In the genomic region with DNA sequence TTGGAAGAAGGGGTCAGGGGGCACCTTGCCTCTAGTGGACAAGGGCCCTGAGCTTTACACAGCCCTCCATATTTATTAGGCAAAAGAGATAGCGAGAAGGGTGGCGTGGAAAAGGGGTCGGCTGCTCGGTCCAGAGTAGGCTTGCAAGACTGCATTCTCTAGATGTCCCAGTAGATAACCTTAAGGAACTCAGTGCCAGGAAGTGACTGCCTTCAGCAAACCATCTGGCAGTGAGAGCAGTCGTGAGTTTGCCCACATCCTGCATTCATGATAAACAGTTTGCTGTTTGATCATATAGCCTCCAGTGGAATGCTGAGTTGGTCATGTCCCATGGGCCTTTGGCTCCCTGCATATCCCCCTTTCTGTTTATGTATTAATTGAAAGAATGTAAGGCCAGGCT, we compare ENCODE assay signal across 11 cellular contexts. TPM values are rescaled to one million over a fixed set of nuclear protein-coding genes. Genes with fewer than 3 reads are reported as not detected.
DNase-seq lines count a peak whose midpoint lies in the region; ATAC-seq and TF ChIP-seq lines count a peak whose summit lies in the region.
"Not testable (repeated sequence)": the region's sequence is repeated elsewhere in the genome, so short reads cannot be mapped to it uniquely, and the experiment has no call there.
"Had no signal": no experiment of that assay in that cellular context is flagged by ENCODE, and none has a peak within 500 bp of the region (broad histone marks: within the 10 kb centered on the region; RNA-seq: fewer than 3 reads in every experiment).

No MANE protein-coding gene starts in this region.

- H3K4me3 Mint-ChIP-seq in T-helper 2 cell treated with Interferon-gamma antibody and Interleukin-4, amounts not matched to agents 5 μg/mL and 100 μg/mL, for 36 hours, result peak overlapping the region; percentile 48
- peak overlapping the region; percentile 23 for H3K4me3 Mint-ChIP-seq in activated CD8-positive, alpha-beta T cell treated with anti-CD3 and anti-CD28 coated beads, Interleukin-2, amount 10 ng/mL, durations not matched to agents 7 days and 5 days
- not testable (repeated sequence) for H3K4me3 Mint-ChIP-seq in type B pancreatic cell

- not testable (repeated sequence) for H3K36me3 ChIP-seq in MG63; mesendoderm (ENCODE audit: control insufficient read depth, insufficient read depth, low read length)

- H3K4me1 Mint-ChIP-seq in T-helper 2 cell treated with Interferon-gamma antibody and Interleukin-4, amounts not matched to agents 5 μg/mL and 100 μg/mL, for 36 hours (ENCODE audit: low read depth), result peaks cover 31% of the 10 kb centered on the region
- H3K4me1 Mint-ChIP-seq in activated CD8-positive, alpha-beta T cell treated with anti-CD3 and anti-CD28 coated beads, Interleukin-2, amount 10 ng/mL, durations not matched to agents 7 days and 5 days (ENCODE audit: low read depth), result peaks cover 43% of the 10 kb centered on the region
- H3K4me1 Mint-ChIP-seq in type B pancreatic cell (ENCODE audit: unreplicated experiment), result not testable (repeated sequence)

- not testable (repeated sequence) for H3K79me1 ChIP-seq in mesendoderm (ENCODE audit: low read length)

- not testable (repeated sequence) for H3K9ac ChIP-seq in mesendoderm (ENCODE audit: low read length)

- DNase-seq in ELF-1 (ENCODE audit: low read depth, low spot score), result peak; percentile 27
- DNase-seq in MG63, result peak; percentile 53
- DNase-seq in T-helper 2 cell treated with Interferon-gamma antibody and Interleukin-4, amounts not matched to agents 5 μg/mL and 100 μg/mL, for 36 hours (ENCODE audit: low spot score), result peak; percentile 45
- peak; percentile 69 for DNase-seq in activated CD8-positive, alpha-beta T cell treated with anti-CD3 and anti-CD28 coated beads, Interleukin-2, amount 10 ng/mL, durations not matched to agents 7 days and 5 days
- peak; percentile 70 for DNase-seq in activated effector memory CD4-positive, alpha-beta T cell treated with anti-CD3 and anti-CD28 coated beads, Interleukin-2, amount 50 U/mL, for 16 hours
- peak; percentile 55 for DNase-seq in central memory CD4-positive, alpha-beta T cell
- DNase-seq in mesendoderm, result peak; percentile 7
- DNase-seq in type B pancreatic cell (ENCODE audit: extremely low spot score, unreplicated experiment), result not testable (repeated sequence)

- H3K79me2 ChIP-seq in mesendoderm (ENCODE audit: control insufficient read depth, insufficient read depth, low read length), result not testable (repeated sequence)

- not testable (repeated sequence) for H3K56ac ChIP-seq in mesendoderm (ENCODE audit: low read length)

- not testable (repeated sequence) for H2AK5ac ChIP-seq in mesendoderm (ENCODE audit: low read length)

- peak; percentile 82 for ATAC-seq in activated CD8-positive, alpha-beta T cell treated with anti-CD3 and anti-CD28 coated beads, Interleukin-2, amount 10 ng/mL, durations not matched to agents 7 days and 5 days

- not testable (repeated sequence) for H3K36me3 Mint-ChIP-seq in T-helper 2 cell treated with Interferon-gamma antibody and Interleukin-4, amounts not matched to agents 5 μg/mL and 100 μg/mL, for 36 hours (ENCODE audit: low read depth); type B pancreatic cell
- peaks cover 33% of the 10 kb centered on the region for H3K36me3 Mint-ChIP-seq in activated CD8-positive, alpha-beta T cell treated with anti-CD3 and anti-CD28 coated beads, Interleukin-2, amount 10 ng/mL, durations not matched to agents 7 days and 5 days (ENCODE audit: low read depth)

- H4K5ac ChIP-seq in mesendoderm (ENCODE audit: low read length), result not testable (repeated sequence)

- H3K23ac ChIP-seq in mesendoderm (ENCODE audit: low read length), result not testable (repeated sequence)

- H4K8ac ChIP-seq in mesendoderm (ENCODE audit: low read depth, low read length), result not testable (repeated sequence)

- not testable (repeated sequence) for H3K4me1 ChIP-seq in mesendoderm (ENCODE audit: control insufficient read depth, low read depth, low read length)

- POLR2A ChIA-PET in activated CD8-positive, alpha-beta T cell treated with anti-CD3 and anti-CD28 coated beads, Interleukin-2, amount 10 ng/mL, durations not matched to agents 7 days and 5 days (lab: Charles Lee), result interaction anchor here (0.6 kb wide), 1 partner anchor 175 kb away, joined by 3 read pairs; no protein-coding TSS in a partner anchor

- H3K27ac Mint-ChIP-seq in T-helper 2 cell treated with Interferon-gamma antibody and Interleukin-4, amounts not matched to agents 5 μg/mL and 100 μg/mL, for 36 hours, result peak overlapping the region; percentile 81
- peak overlapping the region; percentile 73 for H3K27ac Mint-ChIP-seq in activated CD8-positive, alpha-beta T cell treated with anti-CD3 and anti-CD28 coated beads, Interleukin-2, amount 10 ng/mL, durations not matched to agents 7 days and 5 days
- H3K27ac Mint-ChIP-seq in type B pancreatic cell, result peak overlapping the region; percentile 26

- not testable (repeated sequence) for H2BK5ac ChIP-seq in mesendoderm (ENCODE audit: low read length)

- H2BK120ac ChIP-seq in mesendoderm (ENCODE audit: low read depth, low read length), result not testable (repeated sequence)

- not testable (repeated sequence) for H3K27me3 ChIP-seq in MG63; mesendoderm (ENCODE audit: insufficient read depth, low read length, poor library complexity)

- H3K9me3 ChIP-seq in MG63, result not testable (repeated sequence)

- H3K4ac ChIP-seq in mesendoderm (ENCODE audit: low read depth, low read length), result not testable (repeated sequence)

- H3K4me3 ChIP-seq in MG63; mesendoderm (ENCODE audit: low read length): not testable (repeated sequence)

- CTCF ChIA-PET in activated CD8-positive, alpha-beta T cell treated with anti-CD3 and anti-CD28 coated beads, Interleukin-2, amount 10 ng/mL, durations not matched to agents 7 days and 5 days (lab: Charles Lee), result interaction anchor here (0.9 to 1.9 kb wide), 3 partner anchors 19 to 284 kb away, joined by 3 to 5 read pairs (median 4); no protein-coding TSS in a partner anchor

- not testable (repeated sequence) for H2BK15ac ChIP-seq in mesendoderm (replicated peaks; ENCODE audit: low read depth)

- H3K18ac ChIP-seq in mesendoderm (ENCODE audit: low read length), result not testable (repeated sequence)

- not testable (repeated sequence) for H3K4me2 ChIP-seq in mesendoderm (ENCODE audit: low read length)

- not testable (repeated sequence) for H3K27ac ChIP-seq in mesendoderm (ENCODE audit: low read depth, low read length)

- not testable (repeated sequence) for TF ChIP-seq CTCF in type B pancreatic cell (conservative IDR thresholded peaks at IDR 0.05)

- peaks cover 13% of the 10 kb centered on the region for H3K9me3 Mint-ChIP-seq in T-helper 2 cell treated with Interferon-gamma antibody and Interleukin-4, amounts not matched to agents 5 μg/mL and 100 μg/mL, for 36 hours
- peaks cover 32% of the 10 kb centered on the region for H3K9me3 Mint-ChIP-seq in activated CD8-positive, alpha-beta T cell treated with anti-CD3 and anti-CD28 coated beads, Interleukin-2, amount 10 ng/mL, durations not matched to agents 7 days and 5 days (ENCODE audit: insufficient read depth)
- H3K9me3 Mint-ChIP-seq in type B pancreatic cell, result not testable (repeated sequence)

- H3K27me3 Mint-ChIP-seq in T-helper 2 cell treated with Interferon-gamma antibody and Interleukin-4, amounts not matched to agents 5 μg/mL and 100 μg/mL, for 36 hours (ENCODE audit: low read depth), result peaks cover 30% of the 10 kb centered on the region
- H3K27me3 Mint-ChIP-seq in activated CD8-positive, alpha-beta T cell treated with anti-CD3 and anti-CD28 coated beads, Interleukin-2, amount 10 ng/mL, durations not matched to agents 7 days and 5 days (ENCODE audit: low read depth), result peaks cover 27% of the 10 kb centered on the region
- H3K27me3 Mint-ChIP-seq in type B pancreatic cell, result not testable (repeated sequence)

- no CpG with 5 or more reads among the region's 5 CpGs for WGBS in mesendoderm (ENCODE audit: extremely low coverage, insufficient coverage, low lambda C conversion rate)

RNA-seq across cellular contexts. Expression of a gene that starts 18.9 kb away (rescaled TPM):
- not detected in 2 replicates for total RNA-seq in MG63 (2014; rRNA removed; shearing (Covaris generic); ENCODE audit: low replicate concordance)
- total RNA-seq in activated CD8-positive, alpha-beta T cell treated with anti-CD3 and anti-CD28 coated beads, Interleukin-2, amount 10 ng/mL, durations not matched to agents 7 days and 5 days, result not detected
- 0.03 TPM for polyA plus RNA-seq in mesendoderm (2013, experiment 1 of 2)
- polyA plus RNA-seq in mesendoderm (2013, experiment 2 of 2), result 0.01 TPM
- 3.6 and 13.9 TPM in 2 replicates for total RNA-seq in type B pancreatic cell (ENCODE audit: low replicate concordance)
- total RNA-seq: dermis microvascular lymphatic vessel endothelial cell, endothelial cell of umbilical vein, prostate gland had no signal
- polyA plus RNA-seq: endothelial cell of umbilical vein had no signal

RNA-seq across cellular contexts. Expression of a gene that starts 50.6 kb away (rescaled TPM):
- total RNA-seq in MG63 (2014; rRNA removed; shearing (Covaris generic); ENCODE audit: low replicate concordance), result 10.5 and 12.6 TPM in 2 replicates
- total RNA-seq in activated CD8-positive, alpha-beta T cell treated with anti-CD3 and anti-CD28 coated beads, Interleukin-2, amount 10 ng/mL, durations not matched to agents 7 days and 5 days, result 10 to 100 TPM; 16.6 to 19.5 TPM
- 3.7 TPM for polyA plus RNA-seq in mesendoderm (2013, experiment 1 of 2)
- polyA plus RNA-seq in mesendoderm (2013, experiment 2 of 2), result 3.6 TPM
- total RNA-seq in type B pancreatic cell (ENCODE audit: low replicate concordance), result 15.2 and 27.5 TPM in 2 replicates

Comparison
In these comparisons a context has a peak if more than half of its experiments do, and no peak if none do; other contexts are left out.
1. H3K27ac Mint-ChIP-seq: peak in every context shown above with its lines; median percentile 81 in T-helper 2 cell treated with Interferon-gamma antibody and Interleukin-4, amounts not matched to agents 5 μg/mL and 100 μg/mL, for 36 hours; 73 in activated CD8-positive, alpha-beta T cell treated with anti-CD3 and anti-CD28 coated beads, Interleukin-2, amount 10 ng/mL, durations not matched to agents 7 days and 5 days; 26 in type B pancreatic cell.